8 cellular contexts compared by ENCODE assay signal in the genomic region with DNA sequence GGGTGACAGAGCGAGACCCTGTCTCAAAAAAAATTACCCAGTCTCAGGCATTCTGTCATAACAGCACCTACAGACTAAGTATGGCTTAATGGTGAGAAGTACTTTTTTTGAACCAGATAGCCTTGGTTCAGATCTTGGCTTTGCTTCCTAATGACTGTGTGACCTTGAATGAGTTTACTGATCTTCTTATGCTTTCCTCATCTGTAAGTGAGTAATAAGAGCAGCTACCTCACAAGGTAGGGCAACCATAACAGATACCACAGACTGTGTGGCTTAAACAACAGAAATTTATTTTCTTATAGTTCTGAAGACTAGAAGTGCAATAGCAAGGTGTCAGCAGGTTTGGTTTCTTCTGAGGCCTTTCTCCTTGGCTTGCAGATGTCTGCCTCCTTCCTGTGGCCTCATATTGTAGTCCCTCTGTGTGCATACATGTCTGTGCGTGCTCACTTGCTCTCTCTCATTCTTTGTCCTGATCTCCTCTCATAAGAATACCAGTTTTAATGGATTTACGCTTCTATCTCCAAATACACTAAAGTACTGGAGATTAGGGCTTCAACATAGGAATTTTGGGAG. TPM values are rescaled to one million over a fixed set of nuclear protein-coding genes. Genes with fewer than 3 reads are reported as not detected.
A peak's percentile ranks its signal among the peaks of the same experiment; 100 is the strongest.
DNase-seq lines count a peak whose midpoint lies in the region; ATAC-seq and TF ChIP-seq lines count a peak whose summit lies in the region.
"Not testable (repeated sequence)": the region's sequence is repeated elsewhere in the genome, so short reads cannot be mapped to it uniquely, and the experiment has no call there.

No MANE protein-coding gene starts in this region.

- peak overlapping the region in 2 of 8 donors; percentile 3 to 44 for H3K4me3 Mint-ChIP-seq in CD4-positive, alpha-beta memory T cell
- not testable (repeated sequence) for H3K4me3 Mint-ChIP-seq in activated CD4-positive, alpha-beta memory T cell treated with anti-CD3 and anti-CD28 coated beads for 36 hours; activated naive CD4-positive, alpha-beta T cell treated with anti-CD3 and anti-CD28 coated beads for 36 hours; stimulated activated naive CD8-positive, alpha-beta T cell treated with anti-CD3 and anti-CD28 coated beads, Interleukin-15, amount 100 ng/mL, for 72 hours
- peak overlapping the region in 5 of 10 donors; percentile 16 to 48 (median 32) for H3K4me3 Mint-ChIP-seq in naive thymus-derived CD4-positive, alpha-beta T cell

- H3K27me3 ChIP-seq in CD4-positive, alpha-beta memory T cell (ENCODE audit: insufficient read depth, low read length); mammary epithelial cell (ENCODE audit: insufficient read depth, low read length); hepatocyte; naive thymus-derived CD4-positive, alpha-beta T cell (ENCODE audit: control insufficient read depth in 2 of 2, insufficient read depth in 2 of 2, low read length in 2 of 2): not testable (repeated sequence)

- not testable (repeated sequence) for H2AFZ ChIP-seq in mammary epithelial cell (ENCODE audit: low read depth, low read length); hepatocyte

- H3K79me2 ChIP-seq in mammary epithelial cell (ENCODE audit: insufficient read depth, low read length) (peaks cover 81% of the 10 kb centered on the region), hepatocyte (peaks cover 91% of the 10 kb centered on the region)

- intact Hi-C loops in CD4-positive, alpha-beta memory T cell (cut with micrococcal nuclease); activated CD4-positive, alpha-beta memory T cell treated with anti-CD3 and anti-CD28 coated beads for 36 hours (cut with micrococcal nuclease); activated naive CD4-positive, alpha-beta T cell treated with anti-CD3 and anti-CD28 coated beads for 36 hours (cut with micrococcal nuclease); mammary epithelial cell (cut with micrococcal nuclease); naive thymus-derived CD4-positive, alpha-beta T cell (cut with micrococcal nuclease): not testable (repeated sequence)

- peak; percentile 44 for ATAC-seq in naive thymus-derived CD4-positive, alpha-beta T cell
- peak; percentile 66 for ATAC-seq in stimulated activated naive CD8-positive, alpha-beta T cell treated with anti-CD3 and anti-CD28 coated beads, Interleukin-15, amount 100 ng/mL, for 72 hours

- H3K4me3 ChIP-seq in CD4-positive, alpha-beta memory T cell (ENCODE audit: low read length in 2 of 2); mammary epithelial cell (replicated peaks in 1 of 3; ENCODE audit: insufficient read depth in 1 of 3, low read depth in 2 of 3, low read length in 3 of 3); hepatocyte; naive thymus-derived CD4-positive, alpha-beta T cell (ENCODE audit: low read length): not testable (repeated sequence)

- not testable (repeated sequence) for H3K27me3 Mint-ChIP-seq in CD4-positive, alpha-beta memory T cell; activated CD4-positive, alpha-beta memory T cell treated with anti-CD3 and anti-CD28 coated beads for 36 hours; activated naive CD4-positive, alpha-beta T cell treated with anti-CD3 and anti-CD28 coated beads for 36 hours (ENCODE audit: low read depth); naive thymus-derived CD4-positive, alpha-beta T cell; stimulated activated naive CD8-positive, alpha-beta T cell treated with anti-CD3 and anti-CD28 coated beads, Interleukin-15, amount 100 ng/mL, for 72 hours

- POLR2A ChIA-PET in CD4-positive, alpha-beta memory T cell (lab: Charles Lee; ENCODE audit: partially characterized antibody); RWPE1 (lab: Yijun Ruan, JAX; ENCODE audit: low non-redundant PET); activated CD4-positive, alpha-beta memory T cell treated with anti-CD3 and anti-CD28 coated beads for 36 hours (lab: Charles Lee); naive thymus-derived CD4-positive, alpha-beta T cell (lab: Charles Lee): not testable (repeated sequence)

- not testable (repeated sequence) for H3K9me3 Mint-ChIP-seq in CD4-positive, alpha-beta memory T cell; activated CD4-positive, alpha-beta memory T cell treated with anti-CD3 and anti-CD28 coated beads for 36 hours; activated naive CD4-positive, alpha-beta T cell treated with anti-CD3 and anti-CD28 coated beads for 36 hours; naive thymus-derived CD4-positive, alpha-beta T cell; stimulated activated naive CD8-positive, alpha-beta T cell treated with anti-CD3 and anti-CD28 coated beads, Interleukin-15, amount 100 ng/mL, for 72 hours

- dilution Hi-C loops in mammary epithelial cell (cut with HindIII; ENCODE audit: low sequenced_read_pairs): not testable (repeated sequence)

- H3K4me1 ChIP-seq in CD4-positive, alpha-beta memory T cell (ENCODE audit: insufficient read depth, low read length): peaks cover 30% of the 10 kb centered on the region
- H3K4me1 ChIP-seq in mammary epithelial cell (ENCODE audit: insufficient read depth, low read length); naive thymus-derived CD4-positive, alpha-beta T cell (ENCODE audit: control insufficient read depth in 2 of 2, insufficient read depth in 2 of 2, low read length in 2 of 2): not testable (repeated sequence)
- peaks cover 19% of the 10 kb centered on the region for H3K4me1 ChIP-seq in hepatocyte (ENCODE audit: insufficient read depth)

- not testable (repeated sequence) for BruUV-seq in mammary epithelial cell (replicated peaks; lab: Mats Ljungman, UMichigan)

- peak overlapping the region; percentile 24 for H3K4me2 ChIP-seq in mammary epithelial cell (ENCODE audit: insufficient read depth, low read depth, low read length)
- not testable (repeated sequence) for H3K4me2 ChIP-seq in hepatocyte

- H3K27ac Mint-ChIP-seq in CD4-positive, alpha-beta memory T cell: peak overlapping the region in 6 of 7 donors; percentile 3 to 89 (median 31)
- peak overlapping the region; percentile 63 for H3K27ac Mint-ChIP-seq in activated CD4-positive, alpha-beta memory T cell treated with anti-CD3 and anti-CD28 coated beads for 36 hours
- H3K27ac Mint-ChIP-seq in activated naive CD4-positive, alpha-beta T cell treated with anti-CD3 and anti-CD28 coated beads for 36 hours: peak overlapping the region; percentile 43
- H3K27ac Mint-ChIP-seq in naive thymus-derived CD4-positive, alpha-beta T cell: peak overlapping the region in 8 of 9 donors; percentile 11 to 79 (median 28)
- peak overlapping the region in 1 of 2 donors; percentile 40 for H3K27ac Mint-ChIP-seq in stimulated activated naive CD8-positive, alpha-beta T cell treated with anti-CD3 and anti-CD28 coated beads, Interleukin-15, amount 100 ng/mL, for 72 hours

- not testable (repeated sequence) for H3K36me3 ChIP-seq in CD4-positive, alpha-beta memory T cell (ENCODE audit: insufficient read depth, low read length); mammary epithelial cell (ENCODE audit: insufficient read depth, low read length); hepatocyte (replicated peaks; ENCODE audit: insufficient read depth, low read depth); naive thymus-derived CD4-positive, alpha-beta T cell (ENCODE audit: control insufficient read depth in 2 of 3, insufficient read depth in 3 of 3, low read length in 3 of 3)

- not testable (repeated sequence) for H3K9ac ChIP-seq in mammary epithelial cell (ENCODE audit: insufficient read depth, low read length)

- TF ChIP-seq CTCF in RWPE1 (conservative IDR thresholded peaks at IDR 0.05; ENCODE audit: low read depth); mammary epithelial cell (conservative IDR thresholded peaks at IDR 0.05 in 1 of 2, IDR thresholded peaks at IDR 0.05 in 1 of 2; ENCODE audit: extremely low read depth in 1 of 2, insufficient read depth in 1 of 2, low read depth in 1 of 2, low read length in 2 of 2); hepatocyte (IDR thresholded peaks at IDR 0.05; ENCODE audit: poor library complexity): not testable (repeated sequence)

- in situ Hi-C loops in mammary epithelial cell (cut with MboI; ENCODE audit: low sequenced_read_pairs in 2 of 2): not testable (repeated sequence)

- not testable (repeated sequence) for H3K27ac ChIP-seq in CD4-positive, alpha-beta memory T cell (ENCODE audit: low read depth, low read length); naive thymus-derived CD4-positive, alpha-beta T cell (ENCODE audit: low read depth, low read length)
- H3K27ac ChIP-seq in RWPE1 (peak overlapping the region; percentile 49), mammary epithelial cell (ENCODE audit: insufficient read depth, low read depth, low read length) (peak overlapping the region; percentile 3), hepatocyte (peak overlapping the region; percentile 41)

- not testable (repeated sequence) for H3K9me3 ChIP-seq in CD4-positive, alpha-beta memory T cell (ENCODE audit: control insufficient read depth in 1 of 2, low read length in 2 of 2); mammary epithelial cell (replicated peaks; ENCODE audit: insufficient read depth, low read length); hepatocyte (ENCODE audit: low read depth); naive thymus-derived CD4-positive, alpha-beta T cell (ENCODE audit: control insufficient read depth in 2 of 3, low read length in 3 of 3)

- 75% methylated on average over 3 of the region's 3 CpGs for WGBS in mammary epithelial cell (ENCODE audit: low coverage, missing lambda C conversion rate)
- WGBS in hepatocyte (ENCODE audit: low lambda C conversion rate, missing lambda C conversion rate): 100% methylated on average over 3 of the region's 3 CpGs

- not testable (repeated sequence) for DNase-seq in CD4-positive, alpha-beta memory T cell; RWPE1 (ENCODE audit: low spot score); activated CD4-positive, alpha-beta memory T cell treated with anti-CD3 and anti-CD28 coated beads for 36 hours; activated naive CD4-positive, alpha-beta T cell treated with anti-CD3 and anti-CD28 coated beads for 36 hours; hepatocyte (ENCODE audit: low spot score); naive thymus-derived CD4-positive, alpha-beta T cell; stimulated activated naive CD8-positive, alpha-beta T cell treated with anti-CD3 and anti-CD28 coated beads, Interleukin-15, amount 100 ng/mL, for 72 hours
- peak; percentile 21 for DNase-seq in mammary epithelial cell

- H3K36me3 Mint-ChIP-seq in CD4-positive, alpha-beta memory T cell: peaks cover 9 to 11% of the 10 kb centered on the region in 2 donors
- H3K36me3 Mint-ChIP-seq in activated CD4-positive, alpha-beta memory T cell treated with anti-CD3 and anti-CD28 coated beads for 36 hours; activated naive CD4-positive, alpha-beta T cell treated with anti-CD3 and anti-CD28 coated beads for 36 hours (ENCODE audit: low read depth): not testable (repeated sequence)
- H3K36me3 Mint-ChIP-seq in naive thymus-derived CD4-positive, alpha-beta T cell: peaks cover 0 to 12% (median 4%) of the 10 kb centered on the region in 5 donors

- peaks cover 33 to 50% (median 40%) of the 10 kb centered on the region in 4 donors for H3K4me1 Mint-ChIP-seq in CD4-positive, alpha-beta memory T cell
- H3K4me1 Mint-ChIP-seq in activated CD4-positive, alpha-beta memory T cell treated with anti-CD3 and anti-CD28 coated beads for 36 hours (ENCODE audit: low read depth): peaks cover 36% of the 10 kb centered on the region
- peaks cover 41% of the 10 kb centered on the region for H3K4me1 Mint-ChIP-seq in activated naive CD4-positive, alpha-beta T cell treated with anti-CD3 and anti-CD28 coated beads for 36 hours (ENCODE audit: low read depth)
- peaks cover 30 to 66% (median 49%) of the 10 kb centered on the region in 7 donors for H3K4me1 Mint-ChIP-seq in naive thymus-derived CD4-positive, alpha-beta T cell
- H3K4me1 Mint-ChIP-seq in stimulated activated naive CD8-positive, alpha-beta T cell treated with anti-CD3 and anti-CD28 coated beads, Interleukin-15, amount 100 ng/mL, for 72 hours: peaks cover 47% of the 10 kb centered on the region

- H4K20me1 ChIP-seq in mammary epithelial cell (ENCODE audit: insufficient read depth, low read length): not testable (repeated sequence)
- peaks cover 42% of the 10 kb centered on the region for H4K20me1 ChIP-seq in hepatocyte (ENCODE audit: insufficient read depth, poor library complexity, severe bottlenecking)

- H3K9me2 ChIP-seq in hepatocyte (replicated peaks; ENCODE audit: insufficient read depth): not testable (repeated sequence)

- CTCF ChIA-PET in CD4-positive, alpha-beta memory T cell (lab: Charles Lee; ENCODE audit: partially characterized antibody); activated CD4-positive, alpha-beta memory T cell treated with anti-CD3 and anti-CD28 coated beads for 36 hours (lab: Charles Lee); activated naive CD4-positive, alpha-beta T cell treated with anti-CD3 and anti-CD28 coated beads for 36 hours (lab: Charles Lee); mammary epithelial cell (lab: Charles Lee; ENCODE audit: low non-redundant PET); naive thymus-derived CD4-positive, alpha-beta T cell (lab: Charles Lee): not testable (repeated sequence)
- CTCF ChIA-PET in RWPE1 (lab: Yijun Ruan, JAX): interaction anchor here (0.6 kb wide), 1 partner anchor 153 kb away, joined by 3 read pairs; no protein-coding TSS in a partner anchor

RNA-seq across cellular contexts. Expression of a gene that starts 31.7 kb away (rescaled TPM):
- 10 to 100 TPM; 64.3 to 67.7 TPM for total RNA-seq in CD4-positive, alpha-beta memory T cell
- 10 to 100 TPM in 1 of 2 donors, 1 to 10 TPM in 1; 2.4 to 15.9 TPM for polyA plus RNA-seq in CD4-positive, alpha-beta memory T cell
- total RNA-seq in activated CD4-positive, alpha-beta memory T cell treated with anti-CD3 and anti-CD28 coated beads for 36 hours: 10 to 100 TPM; 30.7 to 31.6 TPM
- 10 to 100 TPM; 27.1 to 29.5 TPM for total RNA-seq in activated naive CD4-positive, alpha-beta T cell treated with anti-CD3 and anti-CD28 coated beads for 36 hours
- total RNA-seq in mammary epithelial cell (10 to 100 TPM; 39.6 to 41.8 TPM), hepatocyte (32.5 and 44.7 TPM in 2 replicates)
- polyA plus RNA-seq in mammary epithelial cell (28.6 TPM), hepatocyte (19.4 and 22.7 TPM in 2 replicates)
- 9.6 TPM for polyA minus RNA-seq in mammary epithelial cell
- total RNA-seq in naive thymus-derived CD4-positive, alpha-beta T cell: 10 to 100 TPM; 48.1 to 84.8 (median 68.6) TPM
- polyA plus RNA-seq in naive thymus-derived CD4-positive, alpha-beta T cell: 10 to 100 TPM in 1 of 2 donors, 1 to 10 TPM in 1; 7.6 to 12.0 TPM
